In genomic region chr7:107966701-107967100, GRCh38 we compare ENCODE assay signal across 9 cellular contexts. TPM values are rescaled to one million over a fixed set of nuclear protein-coding genes. Genes with fewer than 3 reads are reported as not detected.
A peak's percentile ranks its signal among the peaks of the same experiment; 100 is the strongest.
DNase-seq lines count a peak whose midpoint lies in the region; ATAC-seq, FAIRE-seq and TF ChIP-seq lines count a peak whose summit lies in the region.
"Had no signal": no experiment of that assay in that cellular context is flagged by ENCODE, and none has a peak within 500 bp of the region (broad histone marks: within the 10 kb centered on the region; RNA-seq: fewer than 3 reads in every experiment).

No MANE protein-coding gene starts in this region.

- FAIRE-seq in H54 (lab: Jason Lieb, UNC) = no peak
- FAIRE-seq: GM18507 had no signal

- ATAC-seq in HG02571 (IDR thresholded peaks at IDR 0.05; ENCODE audit: unreplicated experiment) (no peak), GM21825 (IDR thresholded peaks at IDR 0.05; ENCODE audit: unreplicated experiment) (no peak)

- no peak overlapping the region for H3K4me3 ChIP-seq in fibroblast of the aortic adventitia (ENCODE audit: low read depth, low read length)

- TF ChIP-seq CTCF in fibroblast of the aortic adventitia (IDR thresholded peaks at IDR 0.05; ENCODE audit: insufficient read depth, low read length) = no peak

- peak; percentile 55 for DNase-seq in H54 (ENCODE audit: insufficient read length, low spot score)
- peak; percentile 73 for DNase-seq in RKO (ENCODE audit: low spot score)
- peak; percentile 58 for DNase-seq in fibroblast of the aortic adventitia (ENCODE audit: low read depth)
- DNase-seq in renal cortical epithelial cell (ENCODE audit: low read depth) = peak; percentile 76
- DNase-seq in NCI-H526 (lab: John Stamatoyannopoulos, UW) = no peak
- DNase-seq in NCI-H82 treated with DMSO at 0.1 percent for 48 hours (lab: John Stamatoyannopoulos, UW; ENCODE audit: unreplicated experiment) = no peak

- TF ChIP-seq POLR2A in H54 (IDR thresholded peaks at IDR 0.05; ENCODE audit: low read depth, low read length) = no peak

RNA-seq across cellular contexts. Expression of gene LAMB1, which starts 36.3 kb away (rescaled TPM):
- 332 and 467 TPM in 2 replicates for total RNA-seq in fibroblast of the aortic adventitia (ENCODE audit: low replicate concordance)
- total RNA-seq in renal cortical epithelial cell = 188 and 329 TPM in 2 replicates

Comparison
In these comparisons a context has a peak if more than half of its experiments do, and no peak if none do; other contexts are left out.
1. DNase-seq: peak in H54 (single experiment), RKO (single experiment), fibroblast of the aortic adventitia (single experiment) and renal cortical epithelial cell (single experiment); none in NCI-H526 (0 of 2) and NCI-H82 treated with DMSO at 0.1 percent for 48 hours (single experiment).